Comparison of ENCODE assay signal across 9 cellular contexts in the genomic region with DNA sequence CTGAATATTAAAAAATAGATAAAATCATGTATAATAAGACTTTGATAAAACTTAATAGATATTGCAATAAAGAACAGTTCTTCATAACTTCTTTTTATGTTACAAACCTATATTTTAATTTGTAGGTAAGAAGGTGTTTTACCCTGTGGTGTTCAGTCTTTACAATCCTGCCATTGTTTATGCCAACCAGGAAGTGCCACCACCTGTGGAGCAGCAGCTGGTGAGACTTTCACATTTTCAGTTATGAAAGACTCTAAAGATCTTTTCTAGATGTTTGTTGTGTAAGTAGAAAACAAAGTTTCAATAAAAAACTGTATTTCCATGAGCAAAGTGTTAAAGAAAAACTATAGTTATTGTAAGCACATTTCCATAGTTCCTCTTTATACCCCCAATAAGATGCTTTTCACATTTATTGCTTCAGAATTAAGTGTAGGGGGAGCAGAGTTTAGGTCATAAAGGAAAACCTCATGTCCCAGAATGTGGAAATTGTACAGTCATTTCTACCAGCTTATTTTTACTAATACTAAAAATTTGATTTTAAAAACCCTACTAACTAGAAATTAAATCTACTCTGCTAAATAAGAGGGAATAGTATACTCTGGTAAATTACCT. TPM values are rescaled to one million over a fixed set of nuclear protein-coding genes. Genes with fewer than 3 reads are reported as not detected.
A peak's percentile ranks its signal among the peaks of the same experiment; 100 is the strongest.
DNase-seq lines count a peak whose midpoint lies in the region; ATAC-seq, FAIRE-seq and TF ChIP-seq lines count a peak whose summit lies in the region.
"Had no signal": no experiment of that assay in that cellular context is flagged by ENCODE, and none has a peak within 500 bp of the region (broad histone marks: within the 10 kb centered on the region; RNA-seq: fewer than 3 reads in every experiment).

No MANE protein-coding gene starts in this region.

- no peaks in the 10 kb centered on the region for H3K4me1 ChIP-seq in pancreas

- no peak overlapping the region for H3K27ac ChIP-seq in pancreas

- H3K27ac Mint-ChIP-seq in activated CD8-positive, alpha-beta T cell treated with anti-CD3 and anti-CD28 coated beads for 36 hours = peak overlapping the region; percentile 40
- no peak overlapping the region for H3K27ac Mint-ChIP-seq in activated CD8-positive, alpha-beta T cell treated with anti-CD3 and anti-CD28 coated beads, Interleukin-2, amount 10 ng/mL, durations not matched to agents 7 days and 5 days

- no peaks in the 10 kb centered on the region for H3K9me3 ChIP-seq in pancreas

- no peaks in the 10 kb centered on the region for H3K27me3 ChIP-seq in pancreas

- H3K4me1 Mint-ChIP-seq in activated CD8-positive, alpha-beta T cell treated with anti-CD3 and anti-CD28 coated beads for 36 hours (ENCODE audit: low read depth) = peaks cover 37% of the 10 kb centered on the region
- peaks cover 30% of the 10 kb centered on the region for H3K4me1 Mint-ChIP-seq in activated CD8-positive, alpha-beta T cell treated with anti-CD3 and anti-CD28 coated beads, Interleukin-2, amount 10 ng/mL, durations not matched to agents 7 days and 5 days (ENCODE audit: low read depth)

- TF ChIP-seq CTCF in activated CD8-positive, alpha-beta T cell treated with anti-CD3 and anti-CD28 coated beads for 36 hours (IDR thresholded peaks at IDR 0.05) = no peak
- no peak for TF ChIP-seq CTCF in pancreas (IDR thresholded peaks at IDR 0.05)

- no peak for ATAC-seq in activated CD8-positive, alpha-beta T cell treated with anti-CD3 and anti-CD28 coated beads for 36 hours
- no peak for ATAC-seq in activated CD8-positive, alpha-beta T cell treated with anti-CD3 and anti-CD28 coated beads, Interleukin-2, amount 10 ng/mL, durations not matched to agents 7 days and 5 days
- peak; percentile 50 for ATAC-seq in GM21515 (IDR thresholded peaks at IDR 0.05; ENCODE audit: unreplicated experiment)
- ATAC-seq in HG03457 (IDR thresholded peaks at IDR 0.05; ENCODE audit: unreplicated experiment) = peak; percentile 60
- ATAC-seq in pancreas = peak in 3 of 4 donors; percentile 55 to 72 (median 68)
- ATAC-seq in HG02870 (IDR thresholded peaks at IDR 0.05; ENCODE audit: unreplicated experiment) = no peak

- H3K4me3 Mint-ChIP-seq in activated CD8-positive, alpha-beta T cell treated with anti-CD3 and anti-CD28 coated beads for 36 hours = no peak overlapping the region
- no peak overlapping the region for H3K4me3 Mint-ChIP-seq in activated CD8-positive, alpha-beta T cell treated with anti-CD3 and anti-CD28 coated beads, Interleukin-2, amount 10 ng/mL, durations not matched to agents 7 days and 5 days
- H3K4me3 Mint-ChIP-seq: stimulated activated naive CD8-positive, alpha-beta T cell treated with anti-CD3 and anti-CD28 coated beads, Interleukin-15, Interleukin-2, amounts not matched to agents 100 ng/mL and 50 ng/mL, for 24 hours had no signal

- intact Hi-C loops in activated CD8-positive, alpha-beta T cell treated with anti-CD3 and anti-CD28 coated beads for 36 hours (cut with micrococcal nuclease) = no loop called here
- intact Hi-C loops in pancreas (cut with DNase I) = no loop called here

- no peak overlapping the region for H3K4me3 ChIP-seq in pancreas

- peaks cover 40% of the 10 kb centered on the region for H3K36me3 Mint-ChIP-seq in activated CD8-positive, alpha-beta T cell treated with anti-CD3 and anti-CD28 coated beads for 36 hours (ENCODE audit: low read depth)
- peaks cover 55% of the 10 kb centered on the region for H3K36me3 Mint-ChIP-seq in activated CD8-positive, alpha-beta T cell treated with anti-CD3 and anti-CD28 coated beads, Interleukin-2, amount 10 ng/mL, durations not matched to agents 7 days and 5 days (ENCODE audit: low read depth)

- FAIRE-seq in pancreas (lab: Jason Lieb, UNC) = peak; percentile 86

- POLR2A ChIA-PET in activated CD8-positive, alpha-beta T cell treated with anti-CD3 and anti-CD28 coated beads for 36 hours (lab: Charles Lee) = interaction anchor here (1.7 kb wide), 1 partner anchor 29 kb away, joined by 9 read pairs; a partner anchor contains a TSS
- POLR2A ChIA-PET in activated CD8-positive, alpha-beta T cell treated with anti-CD3 and anti-CD28 coated beads, Interleukin-2, amount 10 ng/mL, durations not matched to agents 7 days and 5 days (lab: Charles Lee) = interaction anchor here (0.7 kb wide), 1 partner anchor 177 kb away, joined by 4 read pairs; no protein-coding TSS in a partner anchor

- DNase-seq in activated CD8-positive, alpha-beta T cell treated with anti-CD3 and anti-CD28 coated beads for 36 hours = peak; percentile 17
- no peak for DNase-seq in activated CD8-positive, alpha-beta T cell treated with anti-CD3 and anti-CD28 coated beads, Interleukin-2, amount 10 ng/mL, durations not matched to agents 7 days and 5 days
- no peak for DNase-seq in pancreas
- DNase-seq in ACHN = no peak
- no peak for DNase-seq in mesenteric fat pad (ENCODE audit: low spot score)

- no peaks in the 10 kb centered on the region for H3K27me3 Mint-ChIP-seq in activated CD8-positive, alpha-beta T cell treated with anti-CD3 and anti-CD28 coated beads for 36 hours
- H3K27me3 Mint-ChIP-seq in activated CD8-positive, alpha-beta T cell treated with anti-CD3 and anti-CD28 coated beads, Interleukin-2, amount 10 ng/mL, durations not matched to agents 7 days and 5 days (ENCODE audit: low read depth) = no peaks in the 10 kb centered on the region
- H3K27me3 Mint-ChIP-seq: stimulated activated naive CD8-positive, alpha-beta T cell treated with anti-CD3 and anti-CD28 coated beads, Interleukin-15, Interleukin-2, amounts not matched to agents 100 ng/mL and 50 ng/mL, for 24 hours had no signal

- CTCF ChIA-PET in activated CD8-positive, alpha-beta T cell treated with anti-CD3 and anti-CD28 coated beads for 36 hours (lab: Charles Lee) = interaction anchor here (0.7 to 1.0 kb wide), 2 partner anchors 10 to 27 kb away, joined by 3 to 4 read pairs; no protein-coding TSS in a partner anchor
- CTCF ChIA-PET in activated CD8-positive, alpha-beta T cell treated with anti-CD3 and anti-CD28 coated beads, Interleukin-2, amount 10 ng/mL, durations not matched to agents 7 days and 5 days (lab: Charles Lee) = no interaction called here

- no peaks in the 10 kb centered on the region for H3K9me3 Mint-ChIP-seq in activated CD8-positive, alpha-beta T cell treated with anti-CD3 and anti-CD28 coated beads for 36 hours
- no peaks in the 10 kb centered on the region for H3K9me3 Mint-ChIP-seq in activated CD8-positive, alpha-beta T cell treated with anti-CD3 and anti-CD28 coated beads, Interleukin-2, amount 10 ng/mL, durations not matched to agents 7 days and 5 days (ENCODE audit: insufficient read depth)
- H3K9me3 Mint-ChIP-seq: stimulated activated naive CD8-positive, alpha-beta T cell treated with anti-CD3 and anti-CD28 coated beads, Interleukin-15, Interleukin-2, amounts not matched to agents 100 ng/mL and 50 ng/mL, for 24 hours had no signal

- no peaks in the 10 kb centered on the region for H3K36me3 ChIP-seq in pancreas

- in situ Hi-C loops in ACHN (cut with HindIII; ENCODE audit: low pct_ligation_motif_present, low pct_unique_long_range_greater_than_20kb, low sequenced_read_pairs) = no loop called here

RNA-seq across cellular contexts. Expression of a gene that starts 28.7 kb away (rescaled TPM):
- total RNA-seq in activated CD8-positive, alpha-beta T cell treated with anti-CD3 and anti-CD28 coated beads for 36 hours = 10 to 100 TPM; 15.3 to 15.5 TPM
- 10 to 100 TPM; 29.2 to 30.4 TPM for total RNA-seq in activated CD8-positive, alpha-beta T cell treated with anti-CD3 and anti-CD28 coated beads, Interleukin-2, amount 10 ng/mL, durations not matched to agents 7 days and 5 days
- total RNA-seq in pancreas = 1 to 10 TPM; 3.1 to 8.6 (median 5.1) TPM
- 1 to 10 TPM; 2.3 to 5.2 TPM for polyA plus RNA-seq in pancreas
- total RNA-seq in mesenteric fat pad = 31.0 TPM

Comparison
In these comparisons a context has a peak if more than half of its experiments do, and no peak if none do; other contexts are left out.
1. ATAC-seq: peak in GM21515 (single experiment), HG03457 (single experiment) and pancreas (3 of 4); none in activated CD8-positive, alpha-beta T cell treated with anti-CD3 and anti-CD28 coated beads for 36 hours (single experiment), activated CD8-positive, alpha-beta T cell treated with anti-CD3 and anti-CD28 coated beads, Interleukin-2, amount 10 ng/mL, durations not matched to agents 7 days and 5 days (single experiment) and HG02870 (single experiment).